Comparison of ENCODE assay signal across 20 cellular contexts in genomic region chr17:14334919-14335318, GRCh38. TPM values are rescaled to one million over a fixed set of nuclear protein-coding genes. Genes with fewer than 3 reads are reported as not detected.
A peak's percentile ranks its signal among the peaks of the same experiment; 100 is the strongest.
DNase-seq lines count a peak whose midpoint lies in the region; ATAC-seq, FAIRE-seq and TF ChIP-seq lines count a peak whose summit lies in the region.
"Had no signal": no experiment of that assay in that cellular context is flagged by ENCODE, and none has a peak within 500 bp of the region (broad histone marks: within the 10 kb centered on the region; RNA-seq: fewer than 3 reads in every experiment).

No MANE protein-coding gene starts in this region.

- peaks cover 4% of the 10 kb centered on the region; the same call in 1 of the 3 replicates for H3K36me3 ChIP-seq in K562 (ENCODE audit: control insufficient read depth, insufficient read depth, low read length)
- H3K36me3 ChIP-seq: brain microvascular endothelial cell, upper lobe of right lung had no signal

- peaks cover 28% of the 10 kb centered on the region for H3K79me2 ChIP-seq in K562 (ENCODE audit: control insufficient read depth, insufficient read depth, low read length)

- peaks cover 60% of the 10 kb centered on the region for H3K4me1 Mint-ChIP-seq in activated CD4-positive, alpha-beta T cell treated with anti-CD3 and anti-CD28 coated beads, Interleukin-2, amount 10 ng/mL, durations not matched to agents 7 days and 5 days
- H3K4me1 Mint-ChIP-seq in natural killer cell treated with Interleukin-12 subunit alpha and Interleukin-12 subunit beta and Interleukin-15 and Interleukin-18, amount 100 ng/mL, for 72 hours (ENCODE audit: low read depth in 2 of 2) = peaks cover 60 to 72% of the 10 kb centered on the region in 2 donors

- peaks cover 22 to 56% of the 10 kb centered on the region in 2 experiments; a peak in 4 of 5 replicates for H3K4me1 ChIP-seq in K562 (replicated peaks in 1 of 2; ENCODE audit: control insufficient read depth in 2 of 2, insufficient read depth in 2 of 2, low read length in 2 of 2)
- H3K4me1 ChIP-seq: A549 had no signal

- H3K27me3 Mint-ChIP-seq in activated CD4-positive, alpha-beta T cell treated with anti-CD3 and anti-CD28 coated beads, Interleukin-2, amount 10 ng/mL, durations not matched to agents 7 days and 5 days = no peaks in the 10 kb centered on the region
- H3K27me3 Mint-ChIP-seq in natural killer cell treated with Interleukin-12 subunit alpha and Interleukin-12 subunit beta and Interleukin-15 and Interleukin-18, amount 100 ng/mL, for 72 hours = no peaks in the 10 kb centered on the region
- H3K27me3 Mint-ChIP-seq: progenitor cell of endocrine pancreas had no signal

- CTCF ChIA-PET in activated CD4-positive, alpha-beta T cell treated with anti-CD3 and anti-CD28 coated beads, Interleukin-2, amount 10 ng/mL, durations not matched to agents 7 days and 5 days (lab: Charles Lee) = no interaction called here
- CTCF ChIA-PET in K562 (lab: Yijun Ruan, JAX; ENCODE audit: low intra/inter-chr PET ratio) = no interaction called here

- no peak for TF ChIP-seq RAD21 in K562 (CRISPR knock-in tag; conservative IDR thresholded peaks at IDR 0.05 in 1 of 2, IDR thresholded peaks at IDR 0.05 in 1 of 2)

- peak overlapping the region; percentile 42 for H3K27ac Mint-ChIP-seq in activated CD4-positive, alpha-beta T cell treated with anti-CD3 and anti-CD28 coated beads, Interleukin-2, amount 10 ng/mL, durations not matched to agents 7 days and 5 days
- H3K27ac Mint-ChIP-seq in natural killer cell treated with Interleukin-12 subunit alpha and Interleukin-12 subunit beta and Interleukin-15 and Interleukin-18, amount 100 ng/mL, for 72 hours = peak overlapping the region in 1 of 2 donors; percentile 75
- H3K27ac Mint-ChIP-seq: progenitor cell of endocrine pancreas had no signal

- no peaks in the 10 kb centered on the region for H3K27me3 ChIP-seq in K562 (ENCODE audit: control insufficient read depth in 2 of 2, insufficient read depth in 2 of 2, low read length in 2 of 2)
- H3K27me3 ChIP-seq: brain microvascular endothelial cell, upper lobe of right lung had no signal

- intact Hi-C loops in K562 (cut with micrococcal nuclease) = loop anchor here (5.0 kb wide), 1 partner anchor 33 kb away; the partner anchor contains the start of gene HS3ST3B1

- peak; percentile 33; the same call in 2 of the 3 replicates for ATAC-seq in K562
- no peak for ATAC-seq in natural killer cell treated with Interleukin-12 subunit alpha and Interleukin-12 subunit beta and Interleukin-15 and Interleukin-18, amount 100 ng/mL, for 72 hours
- no peak for ATAC-seq in GM21367 (IDR thresholded peaks at IDR 0.05; ENCODE audit: unreplicated experiment)
- ATAC-seq: A549 had no signal

- H3K9me3 ChIP-seq in K562 (replicated peaks; ENCODE audit: control insufficient read depth, insufficient read depth, low read depth, low read length) = no peaks in the 10 kb centered on the region
- H3K9me3 ChIP-seq: A549, upper lobe of right lung had no signal

- TF ChIP-seq CTCF in K562 (IDR thresholded peaks at IDR 0.05 in 2 of 3, conservative IDR thresholded peaks at IDR 0.05 in 1 of 3; ENCODE audit: insufficient read depth in 2 of 3, low read depth in 1 of 3, low read length in 3 of 3) = no peak

- TF ChIP-seq POLR2A in K562 (conservative IDR thresholded peaks at IDR 0.05) = no peak

- H3K4me3 ChIP-seq in K562 = no peak overlapping the region
- H3K4me3 ChIP-seq: A549, lung, SK-N-MC, upper lobe of right lung had no signal

- TF ChIP-seq EP300 in K562 (IDR thresholded peaks at IDR 0.05; ENCODE audit: low read length) = peak; percentile 44; the same call in 1 of the 2 replicates

- BruUV-seq in K562 (replicated peaks; lab: Mats Ljungman, UMichigan) = no TSS peak

- H3K36me3 Mint-ChIP-seq in activated CD4-positive, alpha-beta T cell treated with anti-CD3 and anti-CD28 coated beads, Interleukin-2, amount 10 ng/mL, durations not matched to agents 7 days and 5 days (ENCODE audit: low read depth) = peaks cover 11% of the 10 kb centered on the region
- H3K36me3 Mint-ChIP-seq in natural killer cell treated with Interleukin-12 subunit alpha and Interleukin-12 subunit beta and Interleukin-15 and Interleukin-18, amount 100 ng/mL, for 72 hours = no peaks in the 10 kb centered on the region

- no CpG with 5 or more reads among the region's 2 CpGs for WGBS in K562 (ENCODE audit: insufficient coverage, low coverage, missing lambda C conversion rate)

- in situ Hi-C loops in K562 (cut with MboI) = no loop called here

- peak overlapping the region; percentile 64; the same call in 1 of the 3 replicates for H3K27ac ChIP-seq in K562 (ENCODE audit: extremely low read depth, low read depth, low read length)
- H3K27ac ChIP-seq: A549, brain microvascular endothelial cell, C4-2B, SK-N-MC, upper lobe of right lung had no signal

- H4K20me1 ChIP-seq in K562 (replicated peaks; ENCODE audit: control insufficient read depth, insufficient read depth, low read length) = no peaks in the 10 kb centered on the region

- H3K9ac ChIP-seq in K562 (ENCODE audit: insufficient read depth in 1 of 2, low read depth in 2 of 2, low read length in 2 of 2) = no peak overlapping the region

- H3K4me3 Mint-ChIP-seq in activated CD4-positive, alpha-beta T cell treated with anti-CD3 and anti-CD28 coated beads, Interleukin-2, amount 10 ng/mL, durations not matched to agents 7 days and 5 days = no peak overlapping the region
- H3K4me3 Mint-ChIP-seq in natural killer cell treated with Interleukin-12 subunit alpha and Interleukin-12 subunit beta and Interleukin-15 and Interleukin-18, amount 100 ng/mL, for 72 hours = peak overlapping the region; percentile 14
- H3K4me3 Mint-ChIP-seq: naive B cell had no signal

- POLR2A ChIA-PET in activated CD4-positive, alpha-beta T cell treated with anti-CD3 and anti-CD28 coated beads, Interleukin-2, amount 10 ng/mL, durations not matched to agents 7 days and 5 days (lab: Charles Lee) = no interaction called here
- POLR2A ChIA-PET in K562 (lab: Yijun Ruan, JAX) = interaction anchor here (0.8 kb wide), 1 partner anchor 13 kb away, joined by 3 read pairs; no protein-coding TSS in a partner anchor

- H3K4me2 ChIP-seq in K562 (ENCODE audit: insufficient read depth, low read length) = no peak overlapping the region
- H3K4me2 ChIP-seq: A549 had no signal

- peak; percentile 65 for FAIRE-seq in K562 (lab: Jason Lieb, UNC)
- FAIRE-seq: A549 had no signal

- H3K9me3 Mint-ChIP-seq in activated CD4-positive, alpha-beta T cell treated with anti-CD3 and anti-CD28 coated beads, Interleukin-2, amount 10 ng/mL, durations not matched to agents 7 days and 5 days = no peaks in the 10 kb centered on the region
- H3K9me3 Mint-ChIP-seq in natural killer cell treated with Interleukin-12 subunit alpha and Interleukin-12 subunit beta and Interleukin-15 and Interleukin-18, amount 100 ng/mL, for 72 hours = no peaks in the 10 kb centered on the region
- H3K9me3 Mint-ChIP-seq: naive B cell had no signal

- no peak overlapping the region; the same call in 1 of the 2 replicates for H2AFZ ChIP-seq in K562 (ENCODE audit: low read depth, low read length)

- no peaks in the 10 kb centered on the region for H3K9me1 ChIP-seq in K562 (ENCODE audit: control insufficient read depth, insufficient read depth, low read length)

- no peak for DNase-seq in activated CD4-positive, alpha-beta T cell treated with anti-CD3 and anti-CD28 coated beads, Interleukin-2, amount 10 ng/mL, durations not matched to agents 7 days and 5 days
- DNase-seq in activated CD4-positive, alpha-beta T cell treated with anti-CD3 and anti-CD28 coated beads for 4 hours = no peak
- DNase-seq in OCI-M1 (lab: John Stamatoyannopoulos, UW) (peak; percentile 82), K562 (ENCODE audit: extremely low read depth in 1 of 4, low spot score in 3 of 4) (peak; percentile 16 to 70 (median 32)), NCI-H1436 (lab: John Stamatoyannopoulos, UW) (no peak), A172 (ENCODE audit: low spot score) (no peak)
- DNase-seq in natural killer cell treated with Interleukin-12 subunit alpha and Interleukin-12 subunit beta and Interleukin-15 and Interleukin-18, amount 100 ng/mL, for 72 hours (ENCODE audit: low spot score) = peak; percentile 32
- DNase-seq: activated CD4-positive, alpha-beta T cell treated with anti-CD3 and anti-CD28 coated beads, Interleukin-2, amount 50 U/mL, for 48 hours; activated gamma-delta T cell; brain microvascular endothelial cell; dermis blood vessel endothelial cell; naive B cell; NCI-H2227 treated with DMSO at 0.1 percent for 48 hours; upper lobe of right lung had no signal

TF ChIP-seq in K562, 482 proteins besides CTCF, POLR2A, EP300 and RAD21 (continues in another document):
- no peak for TF ChIP-seq CXXC5 (CRISPR knock-in tag; IDR thresholded peaks at IDR 0.05)
- TF ChIP-seq ZBED1 (IDR thresholded peaks at IDR 0.05) = no peak
- peak; percentile 76 to 78 for TF ChIP-seq KDM1A (IDR thresholded peaks at IDR 0.05)
- no peak for TF ChIP-seq PCBP2 (IDR thresholded peaks at IDR 0.05; ENCODE audit: low read depth, low read length, poor library complexity, severe bottlenecking)
- peak; percentile 87 for TF ChIP-seq MEIS2 (IDR thresholded peaks at IDR 0.05; ENCODE audit: partially characterized antibody)
- TF ChIP-seq ZNF644 (tag; IDR thresholded peaks at IDR 0.05; ENCODE audit: low read depth) = no peak
- peak; percentile 86 for TF ChIP-seq ATF7 (IDR thresholded peaks at IDR 0.05)

RNA-seq across cellular contexts. Expression of gene HS3ST3B1, which starts 34.0 kb away (rescaled TPM):
- 10 to 100 TPM; 11.5 to 11.9 TPM for total RNA-seq in activated CD4-positive, alpha-beta T cell treated with anti-CD3 and anti-CD28 coated beads, Interleukin-2, amount 10 ng/mL, durations not matched to agents 7 days and 5 days
- 4.9 and 5.2 TPM in 2 replicates for total RNA-seq in K562 (2011; cell fraction: chromatin; rRNA removed; ENCODE audit: low replicate concordance)
- 9.3 and 11.5 TPM in 2 replicates for total RNA-seq in K562 (2011; cell fraction: nucleolus; rRNA removed)
- total RNA-seq in K562 (2011; cell fraction: nucleoplasm; rRNA removed) = 8.4 and 12.7 TPM in 2 replicates
- 8.0 and 10.5 TPM in 2 replicates for total RNA-seq in K562 (2014; rRNA removed)
- 3.3 and 3.4 TPM in 2 replicates for total RNA-seq in K562 (2014; rRNA removed; fragmentation: Illumina TruSeq; extraction: Trizol)
- 5.5 and 5.7 TPM in 2 replicates for total RNA-seq in K562 (2015; rRNA removed; fragmentation: Illumina TruSeq; extraction: Trizol)
- total RNA-seq in K562 (2021) = 12.9 and 13.0 TPM in 2 replicates
- polyA plus RNA-seq in K562 (2011; rRNA removed) = 1.9 and 2.7 TPM in 2 replicates
- polyA plus RNA-seq in K562 (2011; cell fraction: cytosol; rRNA removed) = 2.2 and 3.6 TPM in 2 replicates
- 2.8 and 3.8 TPM in 2 replicates for polyA plus RNA-seq in K562 (2011; cell fraction: nucleus; rRNA removed)
- 5.4 and 5.9 TPM in 2 replicates for polyA plus RNA-seq in K562 (2012)
- polyA plus RNA-seq in K562 (2014; fragmentation: Illumina TruSeq; extraction: Trizol) = 2.5 and 2.6 TPM in 2 replicates
- polyA plus RNA-seq in K562 (2014; fragmentation: Nextera tagmentation; extraction: Ambion mirVana) = 1 to 10 TPM; 2.6 to 5.3 TPM
- polyA plus RNA-seq in K562 (2014; rRNA removed) = 3.7 and 3.9 TPM in 2 replicates
- polyA minus RNA-seq in K562 (2011; rRNA and poly(A)+ RNA removed) = 4.1 and 5.5 TPM in 2 replicates
- 3.9 and 6.8 TPM in 2 replicates for polyA minus RNA-seq in K562 (2011; cell fraction: cytosol; rRNA and poly(A)+ RNA removed)
- polyA minus RNA-seq in K562 (2011; cell fraction: nucleus; rRNA and poly(A)+ RNA removed) = 5.5 and 7.1 TPM in 2 replicates
- 10 to 100 TPM; 13.2 to 22.0 TPM for total RNA-seq in natural killer cell treated with Interleukin-12 subunit alpha and Interleukin-12 subunit beta and Interleukin-15 and Interleukin-18, amount 100 ng/mL, for 72 hours
- total RNA-seq in A172 (2014; rRNA removed; shearing (Covaris generic)) = 14.2 and 20.8 TPM in 2 replicates

Comparison
In these comparisons a context has a peak if more than half of its experiments do, and no peak if none do; other contexts are left out.
1. DNase-seq: peak in OCI-M1 (single experiment), K562 (4 of 4) and natural killer cell treated with Interleukin-12 subunit alpha and Interleukin-12 subunit beta and Interleukin-15 and Interleukin-18, amount 100 ng/mL, for 72 hours (single experiment); none in activated CD4-positive, alpha-beta T cell treated with anti-CD3 and anti-CD28 coated beads, Interleukin-2, amount 10 ng/mL, durations not matched to agents 7 days and 5 days (single experiment), activated CD4-positive, alpha-beta T cell treated with anti-CD3 and anti-CD28 coated beads for 4 hours (0 of 2), NCI-H1436 (single experiment) and A172 (single experiment).